In genomic region chr1:181528241-181528640, GRCh38 we compare ENCODE assay signal across 9 cellular contexts. TPM values are rescaled to one million over a fixed set of nuclear protein-coding genes. Genes with fewer than 3 reads are reported as not detected.
"Had no signal": no experiment of that assay in that cellular context is flagged by ENCODE, and none has a peak within 500 bp of the region (broad histone marks: within the 10 kb centered on the region; RNA-seq: fewer than 3 reads in every experiment).

No MANE protein-coding gene starts in this region.

RNA-seq across cellular contexts. Expression of gene CACNA1E, which starts 44.9 kb away (rescaled TPM):
- total RNA-seq: activated CD4-positive, alpha-beta memory T cell treated with anti-CD3 and anti-CD28 coated beads for 36 hours; activated CD4-positive, alpha-beta memory T cell treated with anti-CD3 and anti-CD28 coated beads, Interleukin-2, amount 10 ng/mL, durations not matched to agents 7 days and 5 days; activated CD4-positive, alpha-beta T cell treated with anti-CD3 and anti-CD28 coated beads for 36 hours; activated CD4-positive, alpha-beta T cell treated with anti-CD3 and anti-CD28 coated beads, Interleukin-2, amount 10 ng/mL, durations not matched to agents 24 days and 14 days; activated CD4-positive, alpha-beta T cell treated with anti-CD3 and anti-CD28 coated beads, Interleukin-2, amount 10 ng/mL, durations not matched to agents 7 days and 5 days; activated CD8-positive, alpha-beta memory T cell treated with anti-CD3 and anti-CD28 coated beads for 36 hours; activated CD8-positive, alpha-beta memory T cell treated with anti-CD3 and anti-CD28 coated beads, Interleukin-2, amount 10 ng/mL, durations not matched to agents 7 days and 5 days; activated CD8-positive, alpha-beta T cell treated with anti-CD3 and anti-CD28 coated beads for 36 hours; T-helper 17 cell had no signal
